ENCODE assay signal across 9 cellular contexts in the genomic region with DNA sequence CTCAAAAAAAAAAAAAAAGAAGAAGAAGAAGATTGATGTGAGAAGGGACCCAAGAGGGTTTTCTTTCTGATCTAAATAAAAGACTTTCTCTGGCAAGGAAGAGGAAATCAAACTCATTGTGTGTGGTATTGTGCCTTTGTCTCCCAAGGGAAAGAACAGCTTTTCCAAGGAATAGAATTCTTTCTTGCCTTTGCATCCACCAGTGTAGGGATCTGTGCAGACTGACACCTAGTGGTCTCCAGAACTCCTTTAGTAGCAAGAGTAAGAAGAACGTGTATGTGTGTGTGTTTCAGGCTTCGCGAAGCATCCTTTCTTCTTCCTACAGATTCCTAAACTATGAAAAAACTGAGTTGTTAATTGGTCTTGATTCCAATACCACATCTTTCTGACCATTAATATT. TPM values are rescaled to one million over a fixed set of nuclear protein-coding genes. Genes with fewer than 3 reads are reported as not detected.
A peak's percentile ranks its signal among the peaks of the same experiment; 100 is the strongest.
DNase-seq lines count a peak whose midpoint lies in the region; ATAC-seq and TF ChIP-seq lines count a peak whose summit lies in the region.
"Had no signal": no experiment of that assay in that cellular context is flagged by ENCODE, and none has a peak within 500 bp of the region (broad histone marks: within the 10 kb centered on the region; RNA-seq: fewer than 3 reads in every experiment).

No MANE protein-coding gene starts in this region.

- no peaks in the 10 kb centered on the region for H3K4me1 Mint-ChIP-seq in CD4-positive, alpha-beta T cell (ENCODE audit: low read depth)

- TF ChIP-seq EP300 in transverse colon (IDR thresholded peaks at IDR 0.05; ENCODE audit: low read depth), result no peak

- H3K36me3 ChIP-seq in effector memory CD4-positive, alpha-beta T cell (ENCODE audit: control insufficient read depth, insufficient read depth, low read length), result no peaks in the 10 kb centered on the region
- no peaks in the 10 kb centered on the region for H3K36me3 ChIP-seq in transverse colon

- TF ChIP-seq CTCF in CD4-positive, alpha-beta T cell (IDR thresholded peaks at IDR 0.05), result peak; percentile 21
- TF ChIP-seq CTCF in cardiac fibroblast (IDR thresholded peaks at IDR 0.05; ENCODE audit: low read depth, low read length) (peak; percentile 72), transverse colon (IDR thresholded peaks at IDR 0.05) (peak in 2 of 5 experiments; percentile 8 to 19)

- peaks cover 4% of the 10 kb centered on the region for H3K27me3 Mint-ChIP-seq in CD4-positive, alpha-beta T cell

- intact Hi-C loops in CD4-positive, alpha-beta T cell (cut with DNase I, micrococcal nuclease), result no loop called here
- intact Hi-C loops in transverse colon (cut with DNase I; ENCODE audit: low total_unique reads), result no loop called here

- CTCF ChIA-PET in CD4-positive, alpha-beta T cell (lab: Charles Lee), result interaction anchor here (1.1 kb wide), 1 partner anchor 8 kb away, joined by 3 read pairs; no protein-coding TSS in a partner anchor

- no peak for ATAC-seq in CD4-positive, alpha-beta T cell (ENCODE audit: poor library complexity)

- WGBS in transverse colon (ENCODE audit: low coverage in 1 of 2), 2 donors, result 60% methylated on average over 3 of the region's 3 CpGs; no CpG with 5 or more reads in 1 of the 2 donors

- no peaks in the 10 kb centered on the region for H3K9me3 Mint-ChIP-seq in CD4-positive, alpha-beta T cell

- no peaks in the 10 kb centered on the region for H3K4me1 ChIP-seq in effector memory CD4-positive, alpha-beta T cell (ENCODE audit: control insufficient read depth, insufficient read depth, low read length, poor library complexity, severe bottlenecking)
- no peaks in the 10 kb centered on the region for H3K4me1 ChIP-seq in transverse colon

- POLR2A ChIA-PET in CD4-positive, alpha-beta T cell (lab: Charles Lee), result no interaction called here

- H3K27ac Mint-ChIP-seq in CD4-positive, alpha-beta T cell, result no peak overlapping the region

- H3K36me3 Mint-ChIP-seq in CD4-positive, alpha-beta T cell (ENCODE audit: low read depth), result no peaks in the 10 kb centered on the region

- in situ Hi-C loops in transverse colon (cut with MboI; ENCODE audit: low pct_ligation_motif_present in 1 of 4, low pct_unique_long_range_greater_than_20kb in 1 of 4, low sequenced_read_pairs in 3 of 4), result no loop called here

- no peaks in the 10 kb centered on the region for H3K9me3 ChIP-seq in CD4-positive, alpha-beta T cell (ENCODE audit: control insufficient read depth, low read length)
- no peaks in the 10 kb centered on the region for H3K9me3 ChIP-seq in effector memory CD4-positive, alpha-beta T cell (ENCODE audit: control insufficient read depth, low read length)
- no peaks in the 10 kb centered on the region for H3K9me3 ChIP-seq in transverse colon

- no peak overlapping the region for H3K4me3 Mint-ChIP-seq in CD4-positive, alpha-beta T cell

- H3K4me3 ChIP-seq in cardiac fibroblast (replicated peaks in 1 of 2; ENCODE audit: low read depth in 2 of 2, low read length in 2 of 2), result no peak overlapping the region
- H3K4me3 ChIP-seq in effector memory CD4-positive, alpha-beta T cell (ENCODE audit: insufficient read depth, low read depth, low read length, poor library complexity, severe bottlenecking), result no peak overlapping the region
- H3K4me3 ChIP-seq in transverse colon, result no peak overlapping the region

- no peaks in the 10 kb centered on the region for H3K27me3 ChIP-seq in CD4-positive, alpha-beta T cell (ENCODE audit: control insufficient read depth, insufficient read depth, low read length)
- no peaks in the 10 kb centered on the region for H3K27me3 ChIP-seq in effector memory CD4-positive, alpha-beta T cell (replicated peaks; ENCODE audit: control insufficient read depth, insufficient read depth, low read length, poor library complexity, severe bottlenecking)
- H3K27me3 ChIP-seq in transverse colon, result no peaks in the 10 kb centered on the region

- H3K27ac ChIP-seq in CD4-positive, alpha-beta T cell (ENCODE audit: low read depth, low read length), result no peak overlapping the region
- H3K27ac ChIP-seq in effector memory CD4-positive, alpha-beta T cell (ENCODE audit: insufficient read depth, low read length, poor library complexity, severe bottlenecking), result no peak overlapping the region
- H3K27ac ChIP-seq in transverse colon, result no peak overlapping the region

- no peak for DNase-seq in CD4-positive, alpha-beta T cell
- DNase-seq in Kasumi-1 (lab: John Stamatoyannopoulos, UW) (peak; percentile 33 to 40), cardiac fibroblast (ENCODE audit: low read depth in 2 of 2) (peak; percentile 59 to 71), lung microvascular endothelial cell (ENCODE audit: low read depth in 2 of 2) (peak; percentile 42 to 77), NCI-H1105 treated with DMSO at 0.1 percent for 48 hours (lab: John Stamatoyannopoulos, UW) (no peak), transverse colon (no peak)
- DNase-seq in effector memory CD4-positive, alpha-beta T cell, result no peak
- no peak for DNase-seq in effector CD4-positive, alpha-beta T cell
- DNase-seq: NCI-H1092 had no signal

- no peak for TF ChIP-seq POLR2A in transverse colon (IDR thresholded peaks at IDR 0.05)

RNA-seq across cellular contexts. Expression of a gene that starts 33.5 kb away (rescaled TPM):
- 1 to 10 TPM; 1.1 to 1.7 TPM for total RNA-seq in CD4-positive, alpha-beta T cell
- total RNA-seq in lung microvascular endothelial cell, result 420 and 583 TPM in 2 replicates
- 100 to 1,000 TPM in 1 of 4 donors, 10 to 100 TPM in 3; 73.7 to 134 (median 80.7) TPM for total RNA-seq in transverse colon

Comparison
In these comparisons a context has a peak if more than half of its experiments do, and no peak if none do; other contexts are left out.
1. DNase-seq: peak in Kasumi-1 (2 of 2), cardiac fibroblast (2 of 2) and lung microvascular endothelial cell (2 of 2); none in CD4-positive, alpha-beta T cell (0 of 10), NCI-H1105 treated with DMSO at 0.1 percent for 48 hours (single experiment), effector memory CD4-positive, alpha-beta T cell (0 of 3), transverse colon (single experiment) and effector CD4-positive, alpha-beta T cell (single experiment).
2. RNA of a gene that starts 33.5 kb away (total RNA-seq): 420 to 583 TPM in lung microvascular endothelial cell and 73.7 to 134 TPM in transverse colon; 1.1 to 1.7 TPM in CD4-positive, alpha-beta T cell; every median in the first group is over 10 times any median in the second.